18 cellular contexts compared by ENCODE assay signal in genomic region chr2:27010139-27010538, GRCh38. TPM values are rescaled to one million over a fixed set of nuclear protein-coding genes. Genes with fewer than 3 reads are reported as not detected.
DNase-seq lines count a peak whose midpoint lies in the region; ATAC-seq, FAIRE-seq and TF ChIP-seq lines count a peak whose summit lies in the region.
"Had no signal": no experiment of that assay in that cellular context is flagged by ENCODE, and none has a peak within 500 bp of the region (broad histone marks: within the 10 kb centered on the region; RNA-seq: fewer than 3 reads in every experiment).

No MANE protein-coding gene starts in this region.

- H3K27ac Mint-ChIP-seq in activated CD8-positive, alpha-beta T cell treated with anti-CD3 and anti-CD28 coated beads for 36 hours: no peak overlapping the region

- H2AK5ac ChIP-seq in neuronal stem cell (ENCODE audit: low read depth, low read length): no peak overlapping the region

- FAIRE-seq in K562 (lab: Jason Lieb, UNC): no peak
- FAIRE-seq: A204.1, D721Med had no signal

- peaks cover 45% of the 10 kb centered on the region for H3K4me1 ChIP-seq in cardiac muscle cell (ENCODE audit: low read depth)
- H3K4me1 ChIP-seq in heart right ventricle: peaks cover 0 to 31% (median 12%) of the 10 kb centered on the region in 9 donors
- peaks cover 45 to 90% of the 10 kb centered on the region in 2 experiments for H3K4me1 ChIP-seq in K562 (replicated peaks in 1 of 2; ENCODE audit: control insufficient read depth in 2 of 2, insufficient read depth in 2 of 2, low read length in 2 of 2)
- H3K4me1 ChIP-seq in neuronal stem cell (ENCODE audit: control insufficient read depth in 2 of 2, insufficient read depth in 1 of 2, low read depth in 1 of 2, low read length in 2 of 2): no peaks in the 10 kb centered on the region

- no peaks in the 10 kb centered on the region for H4K20me1 ChIP-seq in K562 (replicated peaks; ENCODE audit: control insufficient read depth, insufficient read depth, low read length)

- peak; percentile 18; the same call in 1 of the 2 replicates for TF ChIP-seq EP300 in K562 (IDR thresholded peaks at IDR 0.05; ENCODE audit: low read length)

- no peak overlapping the region for H3K23ac ChIP-seq in neuronal stem cell (ENCODE audit: low read depth, low read length, poor library complexity)

- POLR2A ChIA-PET in K562 (lab: Yijun Ruan, JAX): interaction anchor here (0.6 to 1.4 kb wide), 20 partner anchors 10 to 74 kb away, joined by 3 to 7 read pairs (median 4); no protein-coding TSS in a partner anchor
- POLR2A ChIA-PET in activated CD8-positive, alpha-beta T cell treated with anti-CD3 and anti-CD28 coated beads for 36 hours (lab: Charles Lee): interaction anchor here (1.1 kb wide), 1 partner anchor 12 kb away, joined by 3 read pairs; no protein-coding TSS in a partner anchor

- H3K36me3 Mint-ChIP-seq in activated CD8-positive, alpha-beta T cell treated with anti-CD3 and anti-CD28 coated beads for 36 hours (ENCODE audit: low read depth): no peaks in the 10 kb centered on the region

- WGBS in heart right ventricle, 2 donors: 88 to 95% methylated on average over 3 of the region's 3 CpGs
- 0% methylated on average over 3 of the region's 3 CpGs for WGBS in K562 (ENCODE audit: insufficient coverage, low coverage, missing lambda C conversion rate)
- WGBS in neuronal stem cell (ENCODE audit: extremely low coverage in 2 of 2, insufficient read length in 2 of 2, insufficient replicate concordance in 1 of 2), 2 donors: no CpG with 5 or more reads among the region's 3 CpGs

- no peak for TF ChIP-seq CTCF in cardiac muscle cell (IDR thresholded peaks at IDR 0.05; ENCODE audit: low read depth, low read length)
- TF ChIP-seq CTCF in heart right ventricle (IDR thresholded peaks at IDR 0.05): no peak
- TF ChIP-seq CTCF in K562 (IDR thresholded peaks at IDR 0.05 in 2 of 3, conservative IDR thresholded peaks at IDR 0.05 in 1 of 3; ENCODE audit: insufficient read depth in 2 of 3, low read depth in 1 of 3, low read length in 3 of 3): no peak
- no peak for TF ChIP-seq CTCF in activated CD8-positive, alpha-beta T cell treated with anti-CD3 and anti-CD28 coated beads for 36 hours (IDR thresholded peaks at IDR 0.05)

- no peak for TF ChIP-seq POLR2A in K562 (conservative IDR thresholded peaks at IDR 0.05)

- H3K18ac ChIP-seq in neuronal stem cell (ENCODE audit: low read length): no peak overlapping the region

- no peak overlapping the region for H4K8ac ChIP-seq in neuronal stem cell (ENCODE audit: low read depth, low read length)

- H3K36me3 ChIP-seq in cardiac muscle cell: no peaks in the 10 kb centered on the region
- no peaks in the 10 kb centered on the region for H3K36me3 ChIP-seq in heart right ventricle
- H3K36me3 ChIP-seq in K562 (ENCODE audit: control insufficient read depth, insufficient read depth, low read length): peaks cover 3% of the 10 kb centered on the region; the same call in 1 of the 3 replicates
- H3K36me3 ChIP-seq in neuronal stem cell (replicated peaks in 1 of 2; ENCODE audit: control insufficient read depth in 2 of 2, insufficient read depth in 2 of 2, low read length in 2 of 2): peaks cover 7 to 10% of the 10 kb centered on the region in 2 donors

- peaks cover 67% of the 10 kb centered on the region for H3K79me2 ChIP-seq in K562 (ENCODE audit: control insufficient read depth, insufficient read depth, low read length)

- H2BK5ac ChIP-seq in neuronal stem cell (ENCODE audit: low read length): no peak overlapping the region

- DNase-seq in cardiac muscle cell (ENCODE audit: low read depth in 1 of 2, low spot score in 1 of 2) (no peak), heart right ventricle (no peak), M059J (ENCODE audit: low read depth) (peak; percentile 72), K562 (ENCODE audit: extremely low read depth in 1 of 4, low spot score in 3 of 4) (peak in 2 of 4 experiments; percentile 44 to 47), posterior vena cava (ENCODE audit: low spot score) (no peak), C1 segment of cervical spinal cord (lab: John Stamatoyannopoulos, UW) (no peak), neuronal stem cell (ENCODE audit: low spot score) (no peak)
- no peak for DNase-seq in activated CD8-positive, alpha-beta T cell treated with anti-CD3 and anti-CD28 coated beads for 36 hours
- DNase-seq: CD4-positive, alpha-beta memory T cell; Karpas-422; MM.1S; NCI-H1105; NCI-H2081; NCI-H2171 treated with DMSO at 0.1 percent for 48 hours; NCI-H446; NK-92 treated with Interleukin-12 subunit alpha and Interleukin-12 subunit beta, amount 100 ng/mL, for 24 hours had no signal

- no peak overlapping the region for H2BK120ac ChIP-seq in neuronal stem cell (ENCODE audit: low read depth, low read length)

- H3K4ac ChIP-seq in neuronal stem cell (ENCODE audit: low read length): no peak overlapping the region

- H2AFZ ChIP-seq in K562 (ENCODE audit: low read depth, low read length) (no peak overlapping the region), neuronal stem cell (ENCODE audit: low read length) (no peak overlapping the region)

- no peaks in the 10 kb centered on the region for H3K9me3 Mint-ChIP-seq in activated CD8-positive, alpha-beta T cell treated with anti-CD3 and anti-CD28 coated beads for 36 hours
- H3K9me3 Mint-ChIP-seq: CD4-positive, alpha-beta memory T cell had no signal

- H3K9ac ChIP-seq in K562 (ENCODE audit: insufficient read depth in 1 of 2, low read depth in 2 of 2, low read length in 2 of 2) (peak overlapping the region in 1 of 2 experiments; percentile 31; a peak in 1 of 4 replicates), neuronal stem cell (ENCODE audit: low read depth, low read length, poor library complexity) (no peak overlapping the region)

- no peak for TF ChIP-seq RAD21 in K562 (CRISPR knock-in tag; conservative IDR thresholded peaks at IDR 0.05 in 1 of 2, IDR thresholded peaks at IDR 0.05 in 1 of 2)

- no peak overlapping the region for H2BK12ac ChIP-seq in neuronal stem cell (ENCODE audit: low read length)

- peak overlapping the region; percentile 91 for H3K27ac ChIP-seq in cardiac muscle cell
- no peak overlapping the region for H3K27ac ChIP-seq in heart right ventricle
- peak overlapping the region; percentile 68 for H3K27ac ChIP-seq in K562 (ENCODE audit: extremely low read depth, low read depth, low read length)
- H3K27ac ChIP-seq in neuronal stem cell (replicated peaks; ENCODE audit: low read length): no peak overlapping the region

- intact Hi-C loops in heart right ventricle (cut with DNase I) (loop anchor here in 4 of 10 donors (10.0 kb wide), 1 partner anchor 165 kb away; the partner anchor contains the start of gene DPYSL5 (in 4 of the 4)), K562 (cut with micrococcal nuclease) (loop anchor here (10.0 kb wide), 1 partner anchor 245 kb away; the partner anchor contains the start of gene SLC35F6), posterior vena cava (cut with DNase I) (no loop called here)
- intact Hi-C loops in activated CD8-positive, alpha-beta T cell treated with anti-CD3 and anti-CD28 coated beads for 36 hours (cut with micrococcal nuclease): loop anchor here (10.0 kb wide), 1 partner anchor 165 kb away; the partner anchor contains the start of gene DPYSL5

- H4K91ac ChIP-seq in neuronal stem cell (ENCODE audit: low read depth, low read length, poor library complexity): no peak overlapping the region

- no peaks in the 10 kb centered on the region for H3K9me1 ChIP-seq in K562 (ENCODE audit: control insufficient read depth, insufficient read depth, low read length)

- ATAC-seq in heart right ventricle (no peak), K562 (no peak)
- no peak for ATAC-seq in activated CD8-positive, alpha-beta T cell treated with anti-CD3 and anti-CD28 coated beads for 36 hours

- H3K9me3 ChIP-seq in cardiac muscle cell (ENCODE audit: low read depth) (no peaks in the 10 kb centered on the region), heart right ventricle (no peaks in the 10 kb centered on the region), K562 (replicated peaks; ENCODE audit: control insufficient read depth, insufficient read depth, low read depth, low read length) (no peaks in the 10 kb centered on the region), neuronal stem cell (replicated peaks in 1 of 2; ENCODE audit: control insufficient read depth in 2 of 2, insufficient read depth in 1 of 2, low read depth in 1 of 2, low read length in 2 of 2) (peaks cover 6 to 7% of the 10 kb centered on the region in 2 donors)

- no peak overlapping the region for H3K4me3 Mint-ChIP-seq in activated CD8-positive, alpha-beta T cell treated with anti-CD3 and anti-CD28 coated beads for 36 hours
- H3K4me3 Mint-ChIP-seq: CD4-positive, alpha-beta memory T cell had no signal

- CTCF ChIA-PET in K562 (lab: Yijun Ruan, JAX; ENCODE audit: low intra/inter-chr PET ratio): no interaction called here
- CTCF ChIA-PET in activated CD8-positive, alpha-beta T cell treated with anti-CD3 and anti-CD28 coated beads for 36 hours (lab: Charles Lee): interaction anchor here (2.2 to 3.9 kb wide), 2 partner anchors 49 to 164 kb away, joined by 8 to 13 read pairs; no protein-coding TSS in a partner anchor

- H3K27me3 Mint-ChIP-seq in activated CD8-positive, alpha-beta T cell treated with anti-CD3 and anti-CD28 coated beads for 36 hours: peaks cover 1% of the 10 kb centered on the region

- H3K79me1 ChIP-seq in neuronal stem cell (ENCODE audit: low read depth, low read length): no peaks in the 10 kb centered on the region

- H3K4me3 ChIP-seq in cardiac muscle cell (no peak overlapping the region), heart right ventricle (no peak overlapping the region), K562 (no peak overlapping the region), neuronal stem cell (ENCODE audit: low read length in 2 of 2) (no peak overlapping the region)

- no peak overlapping the region for H2BK15ac ChIP-seq in neuronal stem cell (ENCODE audit: low read length)

- H3K4me1 Mint-ChIP-seq in activated CD8-positive, alpha-beta T cell treated with anti-CD3 and anti-CD28 coated beads for 36 hours (ENCODE audit: low read depth): peaks cover 2% of the 10 kb centered on the region

- in situ Hi-C loops in K562 (cut with MboI): loop anchor here (5.0 kb wide), 1 partner anchor 48 kb away; no protein-coding TSS in a partner anchor

- no TSS peak for BruUV-seq in K562 (replicated peaks; lab: Mats Ljungman, UMichigan)

- no peaks in the 10 kb centered on the region for H3K27me3 ChIP-seq in cardiac muscle cell
- H3K27me3 ChIP-seq in heart right ventricle: no peaks in the 10 kb centered on the region
- H3K27me3 ChIP-seq in K562 (ENCODE audit: control insufficient read depth in 2 of 2, insufficient read depth in 2 of 2, low read length in 2 of 2): no peaks in the 10 kb centered on the region
- H3K27me3 ChIP-seq in neuronal stem cell (ENCODE audit: control insufficient read depth in 3 of 3, insufficient read depth in 3 of 3, low read depth in 1 of 3, low read length in 3 of 3): no peaks in the 10 kb centered on the region

- no peak overlapping the region for H3K14ac ChIP-seq in neuronal stem cell (ENCODE audit: low read length)

- peak overlapping the region; percentile 40 for H3K4me2 ChIP-seq in K562 (ENCODE audit: insufficient read depth, low read length)
- no peak overlapping the region for H3K4me2 ChIP-seq in neuronal stem cell (ENCODE audit: insufficient read depth, low read length, poor library complexity, severe bottlenecking)

RNA-seq across cellular contexts. Expression of gene TMEM214, which starts 22.6 kb away (rescaled TPM):
- total RNA-seq in cardiac muscle cell: 38.9 and 48.5 TPM in 2 replicates
- polyA plus RNA-seq in cardiac muscle cell: 46.9 and 66.3 TPM in 2 replicates
- 10 to 100 TPM; 24.7 to 53.4 (median 28.0) TPM for total RNA-seq in heart right ventricle
- polyA plus RNA-seq in heart right ventricle: 10 to 100 TPM; 41.5 to 48.6 TPM
- 88.6 and 98.5 TPM in 2 replicates for total RNA-seq in M059J (2014; rRNA removed; shearing (Covaris generic))
- total RNA-seq in K562 (2011; cell fraction: chromatin; rRNA removed; ENCODE audit: low replicate concordance): 364 and 807 TPM in 2 replicates
- total RNA-seq in K562 (2011; cell fraction: nucleolus; rRNA removed): 428 and 514 TPM in 2 replicates
- total RNA-seq in K562 (2011; cell fraction: nucleoplasm; rRNA removed): 376 and 406 TPM in 2 replicates
- 18.9 and 23.7 TPM in 2 replicates for total RNA-seq in K562 (2014; rRNA removed)
- 31.0 and 34.3 TPM in 2 replicates for total RNA-seq in K562 (2014; rRNA removed; fragmentation: Illumina TruSeq; extraction: Trizol)
- total RNA-seq in K562 (2015; rRNA removed; fragmentation: Illumina TruSeq; extraction: Trizol): 44.0 and 44.1 TPM in 2 replicates
- 78.5 and 79.6 TPM in 2 replicates for total RNA-seq in K562 (2021)
- 52.9 and 143 TPM in 2 replicates for polyA plus RNA-seq in K562 (2011; rRNA removed)
- polyA plus RNA-seq in K562 (2011; cell fraction: cytosol; rRNA removed): 146 and 165 TPM in 2 replicates
- polyA plus RNA-seq in K562 (2011; cell fraction: nucleus; rRNA removed): 466 and 543 TPM in 2 replicates
- polyA plus RNA-seq in K562 (2012): 57.3 and 151 TPM in 2 replicates
- polyA plus RNA-seq in K562 (2014; fragmentation: Illumina TruSeq; extraction: Trizol): 76.9 and 81.4 TPM in 2 replicates
- 10 to 100 TPM; 11.4 to 14.8 TPM for polyA plus RNA-seq in K562 (2014; fragmentation: Nextera tagmentation; extraction: Ambion mirVana)
- 55.0 and 58.0 TPM in 2 replicates for polyA plus RNA-seq in K562 (2014; rRNA removed)
- 123 TPM in 2 replicates for polyA minus RNA-seq in K562 (2011; rRNA and poly(A)+ RNA removed)
- 96.4 and 118 TPM in 2 replicates for polyA minus RNA-seq in K562 (2011; cell fraction: cytosol; rRNA and poly(A)+ RNA removed)
- polyA minus RNA-seq in K562 (2011; cell fraction: nucleus; rRNA and poly(A)+ RNA removed): 142 and 264 TPM in 2 replicates
- 10 to 100 TPM; 68.0 to 69.8 TPM for total RNA-seq in posterior vena cava
- 10 to 100 TPM; 54.1 to 58.9 TPM for total RNA-seq in activated CD8-positive, alpha-beta T cell treated with anti-CD3 and anti-CD28 coated beads for 36 hours
- 21.6 TPM for polyA plus RNA-seq in neuronal stem cell (2013, experiment 1 of 2)
- 22.1 TPM for polyA plus RNA-seq in neuronal stem cell (2013, experiment 2 of 2)

RNA-seq across cellular contexts. Expression of gene MAPRE3, which starts 39.7 kb away (rescaled TPM):
- 75.9 and 143 TPM in 2 replicates for total RNA-seq in cardiac muscle cell
- polyA plus RNA-seq in cardiac muscle cell: 212 TPM in 2 replicates
- total RNA-seq in heart right ventricle: 10 to 100 TPM; 34.9 to 62.0 (median 47.2) TPM
- 10 to 100 TPM; 23.0 to 68.8 TPM for polyA plus RNA-seq in heart right ventricle
- total RNA-seq in M059J (2014; rRNA removed; shearing (Covaris generic)): 0.57 and 7.1 TPM in 2 replicates
- 103 and 194 TPM in 2 replicates for total RNA-seq in K562 (2011; cell fraction: chromatin; rRNA removed; ENCODE audit: low replicate concordance)
- total RNA-seq in K562 (2011; cell fraction: nucleolus; rRNA removed): 85.6 and 90.0 TPM in 2 replicates
- 95.6 and 105 TPM in 2 replicates for total RNA-seq in K562 (2011; cell fraction: nucleoplasm; rRNA removed)
- 12.6 and 16.8 TPM in 2 replicates for total RNA-seq in K562 (2014; rRNA removed)
- total RNA-seq in K562 (2014; rRNA removed; fragmentation: Illumina TruSeq; extraction: Trizol): 10.0 and 10.8 TPM in 2 replicates
- 11.6 and 12.6 TPM in 2 replicates for total RNA-seq in K562 (2015; rRNA removed; fragmentation: Illumina TruSeq; extraction: Trizol)
- total RNA-seq in K562 (2021): 26.7 and 29.8 TPM in 2 replicates
- polyA plus RNA-seq in K562 (2011; rRNA removed): 25.5 and 53.9 TPM in 2 replicates
- 28.1 and 37.8 TPM in 2 replicates for polyA plus RNA-seq in K562 (2011; cell fraction: cytosol; rRNA removed)
- polyA plus RNA-seq in K562 (2011; cell fraction: nucleus; rRNA removed): 274 and 277 TPM in 2 replicates
- polyA plus RNA-seq in K562 (2012): 33.7 and 73.6 TPM in 2 replicates
- polyA plus RNA-seq in K562 (2014; fragmentation: Illumina TruSeq; extraction: Trizol): 30.4 and 32.8 TPM in 2 replicates
- polyA plus RNA-seq in K562 (2014; fragmentation: Nextera tagmentation; extraction: Ambion mirVana): 1 to 10 TPM in 1 of 2 experiments, under 1 TPM in 1; 0.70 to 1.1 TPM
- polyA plus RNA-seq in K562 (2014; rRNA removed): 32.3 and 43.2 TPM in 2 replicates
- polyA minus RNA-seq in K562 (2011; rRNA and poly(A)+ RNA removed): 17.6 and 23.6 TPM in 2 replicates
- 11.7 and 21.4 TPM in 2 replicates for polyA minus RNA-seq in K562 (2011; cell fraction: cytosol; rRNA and poly(A)+ RNA removed)
- polyA minus RNA-seq in K562 (2011; cell fraction: nucleus; rRNA and poly(A)+ RNA removed): 20.3 and 37.2 TPM in 2 replicates
- total RNA-seq in posterior vena cava: 10 to 100 TPM; 11.4 to 16.3 TPM
- 1 to 10 TPM; 1.6 to 1.7 TPM for total RNA-seq in activated CD8-positive, alpha-beta T cell treated with anti-CD3 and anti-CD28 coated beads for 36 hours
- 13.3 TPM for polyA plus RNA-seq in neuronal stem cell (2013, experiment 1 of 2)
- 13.3 TPM for polyA plus RNA-seq in neuronal stem cell (2013, experiment 2 of 2)

RNA-seq across cellular contexts. Expression of gene AGBL5, which starts 41.3 kb away (rescaled TPM):
- 52.0 and 52.5 TPM in 2 replicates for total RNA-seq in cardiac muscle cell
- polyA plus RNA-seq in cardiac muscle cell: 67.0 and 77.7 TPM in 2 replicates
- 10 to 100 TPM in 6 of 10 donors, 1 to 10 TPM in 4; 7.9 to 16.8 (median 11.7) TPM for total RNA-seq in heart right ventricle
- polyA plus RNA-seq in heart right ventricle: 1 to 10 TPM; 4.2 to 6.5 TPM
- 25.8 and 26.0 TPM in 2 replicates for total RNA-seq in M059J (2014; rRNA removed; shearing (Covaris generic))
- 40.2 and 80.6 TPM in 2 replicates for total RNA-seq in K562 (2011; cell fraction: chromatin; rRNA removed; ENCODE audit: low replicate concordance)
- total RNA-seq in K562 (2011; cell fraction: nucleolus; rRNA removed): 34.5 and 47.0 TPM in 2 replicates
- 34.2 and 36.7 TPM in 2 replicates for total RNA-seq in K562 (2011; cell fraction: nucleoplasm; rRNA removed)
- total RNA-seq in K562 (2014; rRNA removed): 26.2 and 30.3 TPM in 2 replicates
- total RNA-seq in K562 (2014; rRNA removed; fragmentation: Illumina TruSeq; extraction: Trizol): 25.8 and 26.4 TPM in 2 replicates
- total RNA-seq in K562 (2015; rRNA removed; fragmentation: Illumina TruSeq; extraction: Trizol): 28.7 and 29.1 TPM in 2 replicates
- total RNA-seq in K562 (2021): 37.6 and 40.3 TPM in 2 replicates
- polyA plus RNA-seq in K562 (2011; rRNA removed): 48.3 and 52.7 TPM in 2 replicates
- polyA plus RNA-seq in K562 (2011; cell fraction: cytosol; rRNA removed): 61.4 and 68.7 TPM in 2 replicates
- polyA plus RNA-seq in K562 (2011; cell fraction: nucleus; rRNA removed): 59.7 and 61.5 TPM in 2 replicates
- polyA plus RNA-seq in K562 (2012): 33.2 and 62.0 TPM in 2 replicates
- polyA plus RNA-seq in K562 (2014; fragmentation: Illumina TruSeq; extraction: Trizol): 49.5 and 52.3 TPM in 2 replicates
- polyA plus RNA-seq in K562 (2014; fragmentation: Nextera tagmentation; extraction: Ambion mirVana): 1 to 10 TPM; 3.3 to 6.3 TPM
- 24.9 and 33.8 TPM in 2 replicates for polyA plus RNA-seq in K562 (2014; rRNA removed)
- 42.1 and 50.9 TPM in 2 replicates for polyA minus RNA-seq in K562 (2011; rRNA and poly(A)+ RNA removed)
- 22.4 and 26.2 TPM in 2 replicates for polyA minus RNA-seq in K562 (2011; cell fraction: cytosol; rRNA and poly(A)+ RNA removed)
- polyA minus RNA-seq in K562 (2011; cell fraction: nucleus; rRNA and poly(A)+ RNA removed): 20.7 and 27.2 TPM in 2 replicates
- 10 to 100 TPM; 20.0 to 22.9 TPM for total RNA-seq in posterior vena cava
- 10 to 100 TPM; 12.2 to 16.4 TPM for total RNA-seq in activated CD8-positive, alpha-beta T cell treated with anti-CD3 and anti-CD28 coated beads for 36 hours
- polyA plus RNA-seq in neuronal stem cell (2013, experiment 1 of 2): 79.9 TPM
- 78.2 TPM for polyA plus RNA-seq in neuronal stem cell (2013, experiment 2 of 2)

Comparison
In these comparisons a context has a peak if more than half of its experiments do, and no peak if none do; other contexts are left out.
1. H3K27ac ChIP-seq: peak in cardiac muscle cell (single experiment) and K562 (single experiment); none in heart right ventricle (0 of 10) and neuronal stem cell (single experiment).
2. intact Hi-C loops: an anchor here in K562 (10.0 kb wide) and activated CD8-positive, alpha-beta T cell treated with anti-CD3 and anti-CD28 coated beads for 36 hours (10.0 kb wide); none called in posterior vena cava.